In the genomic region with DNA sequence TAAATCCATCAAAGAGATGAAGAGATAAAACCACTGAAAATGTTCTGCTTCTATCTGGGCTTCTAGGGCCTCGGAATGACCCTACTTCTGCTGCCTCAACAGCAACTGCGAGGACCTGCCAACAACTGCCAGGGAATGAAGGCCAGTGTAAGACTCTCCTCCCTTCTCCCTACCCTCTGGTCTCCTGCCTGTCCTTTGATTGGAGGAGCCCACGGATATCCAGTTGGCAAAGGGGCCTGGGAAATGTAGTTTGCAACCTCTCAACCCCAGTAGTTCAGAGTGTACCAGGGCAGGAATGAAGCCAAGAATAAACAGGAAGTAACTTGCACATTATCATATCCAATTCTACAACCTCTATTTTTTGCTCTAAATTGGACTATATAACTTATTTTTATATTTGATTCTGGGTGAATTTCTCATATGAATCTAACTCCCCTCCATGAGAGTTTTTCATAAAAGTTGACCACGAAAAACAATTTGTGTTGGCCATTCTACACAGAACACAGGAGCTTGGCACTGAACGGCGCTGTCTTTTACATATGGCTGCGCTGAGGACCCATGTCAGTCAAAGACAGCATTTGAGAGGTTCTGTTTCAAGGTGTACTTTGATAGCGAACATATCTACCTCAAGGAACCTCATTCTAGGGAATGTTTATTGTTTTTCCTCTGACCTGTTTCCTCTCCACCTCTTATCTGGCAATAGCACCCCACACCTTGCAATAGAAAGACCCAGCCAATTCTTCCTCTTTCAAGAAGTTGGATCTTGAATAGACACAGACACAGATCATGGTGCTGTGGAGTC, we compare ENCODE assay signal across 9 cellular contexts.
DNase-seq lines count a peak whose midpoint lies in the region; ATAC-seq, FAIRE-seq and TF ChIP-seq lines count a peak whose summit lies in the region.
"Had no signal": no experiment of that assay in that cellular context is flagged by ENCODE, and none has a peak within 500 bp of the region (broad histone marks: within the 10 kb centered on the region; RNA-seq: fewer than 3 reads in every experiment).

No MANE protein-coding gene starts in this region.

- H3K36me3 ChIP-seq in H7 (replicated peaks; ENCODE audit: control insufficient read depth, insufficient read depth, low read length) (no peaks in the 10 kb centered on the region), K562 (ENCODE audit: control insufficient read depth, insufficient read depth, low read length) (no peaks in the 10 kb centered on the region)

- H2AFZ ChIP-seq in K562 (ENCODE audit: low read depth, low read length) = peak overlapping the region; percentile 73

- TF ChIP-seq RAD21 in K562 (CRISPR knock-in tag; conservative IDR thresholded peaks at IDR 0.05 in 1 of 2, IDR thresholded peaks at IDR 0.05 in 1 of 2) = 0 out of 4 replicates have a peak, but pooled peaks of 1 of the 2 experiments have one; percentile 7

- no peak for TF ChIP-seq CTCF in K562 (IDR thresholded peaks at IDR 0.05 in 2 of 3, conservative IDR thresholded peaks at IDR 0.05 in 1 of 3; ENCODE audit: insufficient read depth in 2 of 3, low read depth in 1 of 3, low read length in 3 of 3)

- H3K27me3 ChIP-seq in H7 (ENCODE audit: control insufficient read depth, insufficient read depth, low read length) (no peaks in the 10 kb centered on the region), K562 (ENCODE audit: control insufficient read depth in 2 of 2, insufficient read depth in 2 of 2, low read length in 2 of 2) (no peaks in the 10 kb centered on the region)

- 55% methylated on average over 8 of the region's 8 CpGs for WGBS in K562 (ENCODE audit: insufficient coverage, low coverage, missing lambda C conversion rate)

- peaks cover 0 to 18% of the 10 kb centered on the region in 2 experiments; a peak in 3 of 5 replicates for H3K4me1 ChIP-seq in K562 (replicated peaks in 1 of 2; ENCODE audit: control insufficient read depth in 2 of 2, insufficient read depth in 2 of 2, low read length in 2 of 2)

- no peaks in the 10 kb centered on the region for H4K20me1 ChIP-seq in K562 (replicated peaks; ENCODE audit: control insufficient read depth, insufficient read depth, low read length)

- peak; percentile 78 for FAIRE-seq in K562 (lab: Jason Lieb, UNC)
- FAIRE-seq: endometrium had no signal

- H3K9me3 ChIP-seq in K562 (replicated peaks; ENCODE audit: control insufficient read depth, insufficient read depth, low read depth, low read length) = no peaks in the 10 kb centered on the region

- BruUV-seq in K562 (replicated peaks; lab: Mats Ljungman, UMichigan) = no TSS peak

- H3K9ac ChIP-seq in K562 (ENCODE audit: insufficient read depth in 1 of 2, low read depth in 2 of 2, low read length in 2 of 2) = no peak overlapping the region

- H3K4me3 ChIP-seq in H7 (ENCODE audit: insufficient read depth, low read depth, low read length) = no peak overlapping the region
- H3K4me3 ChIP-seq in K562 = no peak overlapping the region

- peak overlapping the region; percentile 16; the same call in 1 of the 2 replicates for H3K4me2 ChIP-seq in K562 (ENCODE audit: insufficient read depth, low read length)

- TF ChIP-seq POLR2A in K562 (conservative IDR thresholded peaks at IDR 0.05) = no peak

- DNase-seq in H7 (peak; percentile 72), NCI-H2196 treated with DMSO at 0.1 percent for 48 hours (lab: John Stamatoyannopoulos, UW; ENCODE audit: unreplicated experiment) (peak; percentile 87), K562 (ENCODE audit: extremely low read depth in 1 of 4, low spot score in 3 of 4) (peak; percentile 62 to 80 (median 69)), lung microvascular endothelial cell (ENCODE audit: low read depth in 2 of 2) (peak; percentile 71 to 75), GF-D8 (lab: John Stamatoyannopoulos, UW) (no peak)

- no peaks in the 10 kb centered on the region for H3K9me1 ChIP-seq in K562 (ENCODE audit: control insufficient read depth, insufficient read depth, low read length)

- ATAC-seq in K562 (peak; percentile 92), GM21367 (IDR thresholded peaks at IDR 0.05; ENCODE audit: unreplicated experiment) (no peak), GM19035 (IDR thresholded peaks at IDR 0.05; ENCODE audit: unreplicated experiment) (no peak), HG03025 (IDR thresholded peaks at IDR 0.05; ENCODE audit: low FRiP score, unreplicated experiment) (no peak)

- H3K79me2 ChIP-seq in K562 (ENCODE audit: control insufficient read depth, insufficient read depth, low read length) = no peaks in the 10 kb centered on the region

- intact Hi-C loops in K562 (cut with micrococcal nuclease) = loop anchor here (5.0 kb wide), 1 partner anchor 335 kb away; no protein-coding TSS in a partner anchor

- CTCF ChIA-PET in K562 (lab: Yijun Ruan, JAX; ENCODE audit: low intra/inter-chr PET ratio) = interaction anchor here (0.6 kb wide), 1 partner anchor 645 kb away, joined by 4 read pairs; no protein-coding TSS in a partner anchor

- TF ChIP-seq EP300 in K562 (IDR thresholded peaks at IDR 0.05; ENCODE audit: low read length) = no peak

- in situ Hi-C loops in K562 (cut with MboI) = loop anchor here (10.0 kb wide), 1 partner anchor 172 kb away; no protein-coding TSS in a partner anchor

- H3K27ac ChIP-seq in K562 (ENCODE audit: extremely low read depth, low read depth, low read length) = peak overlapping the region; percentile 26; the same call in 1 of the 3 replicates

- POLR2A ChIA-PET in K562 (lab: Yijun Ruan, JAX) = no interaction called here

TF ChIP-seq in K562, 482 proteins besides CTCF, POLR2A, EP300 and RAD21 (continues in another document):
- TF ChIP-seq NFIC (IDR thresholded peaks at IDR 0.05) (0 out of 2 replicates have a peak, but pooled peaks have one; percentile 18), CREB3L1 (IDR thresholded peaks at IDR 0.05; ENCODE audit: borderline replicate concordance, low read depth) (no peak), NR2C1 (IDR thresholded peaks at IDR 0.05) (peak; percentile 34; the same call in 1 of the 2 replicates), NR2C1 (tag; IDR thresholded peaks at IDR 0.05) (peak; percentile 80), LEF1 (IDR thresholded peaks at IDR 0.05) (peak; percentile 31; the same call in 1 of the 2 replicates), FOS (IDR thresholded peaks at IDR 0.05; ENCODE audit: extremely low read depth, insufficient read length) (peak; percentile 26), HDAC8 (tag; IDR thresholded peaks at IDR 0.05) (no peak), TEAD4 (IDR thresholded peaks at IDR 0.05; ENCODE audit: low read length) (peak; percentile 38), TEAD4 (CRISPR knock-in tag; IDR thresholded peaks at IDR 0.05; ENCODE audit: borderline replicate concordance) (no peak), CBFA2T2 (conservative IDR thresholded peaks at IDR 0.05) (peak; percentile 49), USF2 (CRISPR knock-in tag; IDR thresholded peaks at IDR 0.05) (no peak), ZNF644 (tag; IDR thresholded peaks at IDR 0.05; ENCODE audit: low read depth) (peak; percentile 55; the same call in 1 of the 2 replicates), PHF20 (IDR thresholded peaks at IDR 0.05; ENCODE audit: partially characterized antibody) (no peak), FOXK2 (conservative IDR thresholded peaks at IDR 0.05 in 1 of 2, IDR thresholded peaks at IDR 0.05 in 1 of 2; ENCODE audit: low read depth in 2 of 2) (peak; percentile 60 to 61; a peak in 3 of 4 replicates), ZNF584 (CRISPR knock-in tag; IDR thresholded peaks at IDR 0.05; ENCODE audit: low read depth) (0 out of 2 replicates have a peak, but pooled peaks have one; percentile 25), HCFC1 (IDR thresholded peaks at IDR 0.05; ENCODE audit: low read depth, low read length) (peak; percentile 88)
- TF ChIP-seq, protein P1, sequence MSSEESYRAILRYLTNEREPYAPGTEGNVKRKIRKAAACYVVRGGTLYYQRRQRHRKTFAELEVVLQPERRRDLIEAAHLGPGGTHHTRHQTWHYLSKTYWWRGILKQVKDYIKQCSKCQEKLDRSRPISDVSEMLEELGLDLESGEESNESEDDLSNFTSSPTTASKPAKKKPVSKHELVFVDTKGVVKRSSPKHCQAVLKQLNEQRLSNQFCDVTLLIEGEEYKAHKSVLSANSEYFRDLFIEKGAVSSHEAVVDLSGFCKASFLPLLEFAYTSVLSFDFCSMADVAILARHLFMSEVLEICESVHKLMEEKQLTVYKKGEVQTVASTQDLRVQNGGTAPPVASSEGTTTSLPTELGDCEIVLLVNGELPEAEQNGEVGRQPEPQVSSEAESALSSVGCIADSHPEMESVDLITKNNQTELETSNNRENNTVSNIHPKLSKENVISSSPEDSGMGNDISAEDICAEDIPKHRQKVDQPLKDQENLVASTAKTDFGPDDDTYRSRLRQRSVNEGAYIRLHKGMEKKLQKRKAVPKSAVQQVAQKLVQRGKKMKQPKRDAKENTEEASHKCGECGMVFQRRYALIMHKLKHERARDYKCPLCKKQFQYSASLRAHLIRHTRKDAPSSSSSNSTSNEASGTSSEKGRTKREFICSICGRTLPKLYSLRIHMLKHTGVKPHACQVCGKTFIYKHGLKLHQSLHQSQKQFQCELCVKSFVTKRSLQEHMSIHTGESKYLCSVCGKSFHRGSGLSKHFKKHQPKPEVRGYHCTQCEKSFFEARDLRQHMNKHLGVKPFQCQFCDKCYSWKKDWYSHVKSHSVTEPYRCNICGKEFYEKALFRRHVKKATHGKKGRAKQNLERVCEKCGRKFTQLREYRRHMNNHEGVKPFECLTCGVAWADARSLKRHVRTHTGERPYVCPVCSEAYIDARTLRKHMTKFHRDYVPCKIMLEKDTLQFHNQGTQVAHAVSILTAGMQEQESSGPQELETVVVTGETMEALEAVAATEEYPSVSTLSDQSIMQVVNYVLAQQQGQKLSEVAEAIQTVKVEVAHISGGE (CRISPR knock-in tag; IDR thresholded peaks at IDR 0.05) = 0 out of 6 replicates have a peak, but pooled peaks of 1 of the 3 experiments have one; percentile 29
